Comparison of ENCODE assay signal across 29 cellular contexts in genomic region chr4:133938061-133938460, GRCh38.
"Had no signal": no experiment of that assay in that cellular context is flagged by ENCODE, and none has a peak within 500 bp of the region (broad histone marks: within the 10 kb centered on the region; RNA-seq: fewer than 3 reads in every experiment).

No MANE protein-coding gene starts in this region.

- H3K27ac Mint-ChIP-seq: activated CD4-positive, alpha-beta memory T cell treated with anti-CD3 and anti-CD28 coated beads, Interleukin-2, amount 10 ng/mL, durations not matched to agents 7 days and 5 days; activated CD8-positive, alpha-beta memory T cell treated with anti-CD3 and anti-CD28 coated beads, Interleukin-2, amount 10 ng/mL, durations not matched to agents 7 days and 5 days; activated naive CD8-positive, alpha-beta T cell treated with anti-CD3 and anti-CD28 coated beads for 36 hours; T-helper 1 cell treated with Interleukin-12 subunit alpha and Interleukin-12 subunit beta and Interleukin-4 antibody, amounts not matched to agents 30 μg/mL and 1 μg/mL, for 36 hours; T-helper 2 cell treated with Interferon-gamma antibody and Interleukin-4, amounts not matched to agents 5 μg/mL and 100 μg/mL, for 36 hours; WTC11 had no signal

- H3K4me3 ChIP-seq: ascending aorta, body of pancreas, breast epithelium, SJSA1 had no signal

- H3K27me3 ChIP-seq: ascending aorta, body of pancreas, breast epithelium, SJSA1 had no signal

- ATAC-seq: activated CD4-positive, CD25-positive, alpha-beta regulatory T cell treated with anti-CD3 and anti-CD28 coated beads, Interleukin-2, amount 50 U/mL, for 24 hours; activated CD8-positive, alpha-beta memory T cell treated with anti-CD3 and anti-CD28 coated beads, Interleukin-2, amount 10 ng/mL, durations not matched to agents 7 days and 5 days; body of pancreas; WTC11 had no signal

- H3K36me3 Mint-ChIP-seq: activated CD8-positive, alpha-beta memory T cell treated with anti-CD3 and anti-CD28 coated beads, Interleukin-2, amount 10 ng/mL, durations not matched to agents 7 days and 5 days; activated naive CD8-positive, alpha-beta T cell treated with anti-CD3 and anti-CD28 coated beads for 36 hours had no signal

- H3K4me1 Mint-ChIP-seq: activated CD4-positive, alpha-beta memory T cell treated with anti-CD3 and anti-CD28 coated beads, Interleukin-2, amount 10 ng/mL, durations not matched to agents 7 days and 5 days; activated CD8-positive, alpha-beta memory T cell treated with anti-CD3 and anti-CD28 coated beads, Interleukin-2, amount 10 ng/mL, durations not matched to agents 7 days and 5 days; activated naive CD8-positive, alpha-beta T cell treated with anti-CD3 and anti-CD28 coated beads for 36 hours had no signal

- H3K9me3 Mint-ChIP-seq: activated CD4-positive, alpha-beta memory T cell treated with anti-CD3 and anti-CD28 coated beads, Interleukin-2, amount 10 ng/mL, durations not matched to agents 7 days and 5 days; activated naive CD8-positive, alpha-beta T cell treated with anti-CD3 and anti-CD28 coated beads for 36 hours; T-helper 1 cell treated with Interleukin-12 subunit alpha and Interleukin-12 subunit beta and Interleukin-4 antibody, amounts not matched to agents 30 μg/mL and 1 μg/mL, for 36 hours; T-helper 2 cell treated with Interferon-gamma antibody and Interleukin-4, amounts not matched to agents 5 μg/mL and 100 μg/mL, for 36 hours had no signal

- H3K36me3 ChIP-seq: ascending aorta, breast epithelium, SJSA1 had no signal

- H3K4me1 ChIP-seq: ascending aorta, body of pancreas, breast epithelium, SJSA1 had no signal

- H3K9ac ChIP-seq: KMS-11, SK-N-SH had no signal

- DNase-seq: activated CD4-positive, alpha-beta memory T cell treated with anti-CD3 and anti-CD28 coated beads, Interleukin-2, amount 10 ng/mL, durations not matched to agents 7 days and 5 days; activated CD4-positive, alpha-beta T cell treated with anti-CD3 and anti-CD28 coated beads for 4 hours; activated CD4-positive, alpha-beta T cell treated with anti-CD3 and anti-CD28 coated beads, Interleukin-2, amount 50 U/mL, for 1 hour; activated CD8-positive, alpha-beta memory T cell treated with anti-CD3 and anti-CD28 coated beads for 24 hours; activated CD8-positive, alpha-beta memory T cell treated with anti-CD3 and anti-CD28 coated beads, Interleukin-2, amount 10 ng/mL, durations not matched to agents 7 days and 5 days; activated CD8-positive, alpha-beta memory T cell treated with anti-CD3 and anti-CD28 coated beads, Interleukin-2, amount 50 U/mL, for 48 hours; activated effector memory CD4-positive, alpha-beta T cell treated with Interleukin-2 at 50 U/mL for 16 hours; activated naive CD4-positive, alpha-beta T cell; activated naive CD4-positive, alpha-beta T cell treated with anti-CD3 and anti-CD28 coated beads, Interleukin-2, amount 50 U/mL, for 16 hours; activated naive CD8-positive, alpha-beta T cell treated with anti-CD3 and anti-CD28 coated beads for 36 hours; activated T-cell treated with anti-CD3 and anti-CD28 coated beads, Interleukin-2, amount 50 U/mL, for 48 hours; amygdala; body of pancreas; NCI-H1105; NCI-H1417 treated with DMSO at 0.1 percent for 48 hours; NCI-H187 treated with DMSO at 0.1 percent for 48 hours; NCI-H2081; NCI-H345; NCI-H524 treated with DMSO at 0.1 percent for 48 hours; SHP77; SK-N-SH had no signal

- H3K4me3 Mint-ChIP-seq: activated CD4-positive, alpha-beta memory T cell treated with anti-CD3 and anti-CD28 coated beads, Interleukin-2, amount 10 ng/mL, durations not matched to agents 7 days and 5 days; activated CD8-positive, alpha-beta memory T cell treated with anti-CD3 and anti-CD28 coated beads, Interleukin-2, amount 10 ng/mL, durations not matched to agents 7 days and 5 days; activated naive CD8-positive, alpha-beta T cell treated with anti-CD3 and anti-CD28 coated beads for 36 hours; T-helper 1 cell treated with Interleukin-12 subunit alpha and Interleukin-12 subunit beta and Interleukin-4 antibody, amounts not matched to agents 30 μg/mL and 1 μg/mL, for 36 hours; T-helper 2 cell treated with Interferon-gamma antibody and Interleukin-4, amounts not matched to agents 5 μg/mL and 100 μg/mL, for 36 hours; WTC11 had no signal

- H3K27ac ChIP-seq: ascending aorta, body of pancreas, breast epithelium, KMS-11, SJSA1 had no signal

- H3K9me3 ChIP-seq: ascending aorta, body of pancreas, breast epithelium, SJSA1, SK-N-SH had no signal

- H3K27me3 Mint-ChIP-seq: activated CD4-positive, alpha-beta memory T cell treated with anti-CD3 and anti-CD28 coated beads, Interleukin-2, amount 10 ng/mL, durations not matched to agents 7 days and 5 days; activated CD8-positive, alpha-beta memory T cell treated with anti-CD3 and anti-CD28 coated beads, Interleukin-2, amount 10 ng/mL, durations not matched to agents 7 days and 5 days; activated naive CD8-positive, alpha-beta T cell treated with anti-CD3 and anti-CD28 coated beads for 36 hours had no signal
